Comparison of ENCODE assay signal across 36 cellular contexts in genomic region chr11:5443835-5444393, GRCh38. TPM values are rescaled to one million over a fixed set of nuclear protein-coding genes. Genes with fewer than 3 reads are reported as not detected.
"Had no signal": no experiment of that assay in that cellular context is flagged by ENCODE, and none has a peak within 500 bp of the region (broad histone marks: within the 10 kb centered on the region; RNA-seq: fewer than 3 reads in every experiment).

No MANE protein-coding gene starts in this region.

- H3K4me1 ChIP-seq: neural progenitor cell, parathyroid adenoma, psoas muscle, spleen, suprapubic skin, testis, tibial artery, transverse colon, upper lobe of right lung, uterus had no signal

- H3K4me3 Mint-ChIP-seq: natural killer cell; nephron; neural progenitor cell; stimulated activated memory B cell treated with anti-CD40 and anti-IgM and Interleukin-4, amounts not matched to agents 10 μg/mL and 1 μg/mL and 100 μg/mL, for 72 hours; stimulated activated naive CD8-positive, alpha-beta T cell treated with anti-CD3 and anti-CD28 coated beads, Interleukin-15, amount 100 ng/mL, for 72 hours; type B pancreatic cell had no signal

- H3K4me3 ChIP-seq: neural progenitor cell, ovary, psoas muscle, skin epidermis, smooth muscle cell, spleen, suprapubic skin, testis, tibial artery, transverse colon, upper lobe of right lung, uterus had no signal

- H3K9me3 ChIP-seq: ovary, psoas muscle, spleen, suprapubic skin, testis, tibial artery, transverse colon, upper lobe of right lung, uterus had no signal

- H3K27ac Mint-ChIP-seq: natural killer cell; nephron; neural progenitor cell; progenitor cell of endocrine pancreas; stimulated activated memory B cell treated with anti-CD40 and anti-IgM and Interleukin-4, amounts not matched to agents 10 μg/mL and 1 μg/mL and 100 μg/mL, for 72 hours; stimulated activated naive CD8-positive, alpha-beta T cell treated with anti-CD3 and anti-CD28 coated beads, Interleukin-15, amount 100 ng/mL, for 72 hours; type B pancreatic cell had no signal

- H3K27me3 ChIP-seq: neural progenitor cell, ovary, spleen, suprapubic skin, testis, tibial artery, transverse colon, upper lobe of right lung, uterus had no signal

- H3K27me3 Mint-ChIP-seq: progenitor cell of endocrine pancreas had no signal

- ATAC-seq: natural killer cell; psoas muscle; right cardiac atrium; sciatic nerve; stimulated activated memory B cell treated with anti-CD40 and anti-IgM and Interleukin-4, amounts not matched to agents 10 μg/mL and 1 μg/mL and 100 μg/mL, for 72 hours; stimulated activated naive CD8-positive, alpha-beta T cell treated with anti-CD3 and anti-CD28 coated beads, Interleukin-15, amount 100 ng/mL, for 72 hours; stimulated activated naive CD8-positive, alpha-beta T cell treated with anti-CD3 and anti-CD28 coated beads, Interleukin-15, Interleukin-2, amounts not matched to agents 100 U/mL and 50 U/mL, for 24 hours; upper lobe of right lung had no signal

- H3K79me2 ChIP-seq: parathyroid adenoma had no signal

- H3K4me1 Mint-ChIP-seq: natural killer cell; nephron; neural progenitor cell; stimulated activated memory B cell treated with anti-CD40 and anti-IgM and Interleukin-4, amounts not matched to agents 10 μg/mL and 1 μg/mL and 100 μg/mL, for 72 hours; stimulated activated naive CD8-positive, alpha-beta T cell treated with anti-CD3 and anti-CD28 coated beads, Interleukin-15, amount 100 ng/mL, for 72 hours had no signal

- H3K27ac ChIP-seq: neural progenitor cell, ovary, parathyroid adenoma, psoas muscle, skin epidermis, spleen, suprapubic skin, testis, tibial artery, transverse colon, upper lobe of right lung, uterus had no signal

- H3K9me3 Mint-ChIP-seq: nephron; neural progenitor cell; stimulated activated naive CD8-positive, alpha-beta T cell treated with anti-CD3 and anti-CD28 coated beads, Interleukin-15, amount 100 ng/mL, for 72 hours; type B pancreatic cell had no signal

- H3K4me2 ChIP-seq: neural progenitor cell, smooth muscle cell had no signal

- H3K36me3 ChIP-seq: neural progenitor cell, ovary, spleen, suprapubic skin, tibial artery, transverse colon, upper lobe of right lung, uterus had no signal

- H2AFZ ChIP-seq: neural progenitor cell, parathyroid adenoma had no signal

- H3K9ac ChIP-seq: neural progenitor cell, parathyroid adenoma had no signal

- DNase-seq: natural killer cell; occipital lobe; ovary; posterior cingulate gyrus; psoas muscle; right cardiac atrium; spleen; stimulated activated CD4-positive, alpha-beta T cell treated with anti-CD3 and anti-CD28 coated beads, Interleukin-12 subunit alpha, Interleukin-12 subunit beta, amount 100 ng/mL, for 4 hours; stimulated activated CD4-positive, alpha-beta T cell treated with anti-CD3 and anti-CD28 coated beads, Interleukin-1b, Interleukin-23, amount 100 ng/mL, for 48 hours; stimulated activated CD4-positive, alpha-beta T cell treated with anti-CD3 and anti-CD28 coated beads, Interleukin-4, amount 100 ng/mL, for 1 hour; stimulated activated CD4-positive, alpha-beta T cell treated with anti-CD3 and anti-CD28 coated beads, Interleukin-4, amount 100 ng/mL, for 4 hours; stimulated activated CD8-positive, alpha-beta memory T cell treated with anti-CD3 and anti-CD28 coated beads, Interleukin-4, amount 100 ng/mL, for 48 hours; stimulated activated naive CD4-positive, alpha-beta T cell; stimulated activated naive CD8-positive, alpha-beta T cell treated with anti-CD3 and anti-CD28 coated beads, Interleukin-15, amount 100 ng/mL, for 72 hours; stimulated activated naive CD8-positive, alpha-beta T cell treated with anti-CD3 and anti-CD28 coated beads, Interleukin-15, Interleukin-2, amounts not matched to agents 100 U/mL and 50 U/mL, for 24 hours; substantia nigra; testis; tibial artery; transverse colon; upper lobe of right lung; uterus had no signal

- H3K36me3 Mint-ChIP-seq: natural killer cell; neural progenitor cell; stimulated activated memory B cell treated with anti-CD40 and anti-IgM and Interleukin-4, amounts not matched to agents 10 μg/mL and 1 μg/mL and 100 μg/mL, for 72 hours; type B pancreatic cell had no signal

RNA-seq across cellular contexts. Expression of gene OR51I1, which starts 2.6 kb away (rescaled TPM):
- total RNA-seq: natural killer cell, occipital lobe, progenitor cell of endocrine pancreas, psoas muscle, right cardiac atrium, sciatic nerve, smooth muscle cell, suprapubic skin, transverse colon, upper lobe of right lung had no signal
- polyA plus RNA-seq: neural cell, ovary, psoas muscle, right cardiac atrium, smooth muscle cell, spleen, thymus, urinary bladder had no signal

RNA-seq across cellular contexts. Expression of gene OR51I2, which starts 5.2 kb away (rescaled TPM):
- total RNA-seq: natural killer cell, occipital lobe, osteoblast, ovary, progenitor cell of endocrine pancreas, psoas muscle, renal cortical epithelial cell, right cardiac atrium, sciatic nerve, smooth muscle cell, spleen, suprapubic skin, testis, transverse colon, upper lobe of right lung, urinary bladder, uterus had no signal
- polyA plus RNA-seq: neural cell, ovary, psoas muscle, right cardiac atrium, smooth muscle cell, spleen, thymus, urinary bladder had no signal

RNA-seq across cellular contexts. Expression of gene OR51Q1, which starts 22.0 kb away (rescaled TPM):
- total RNA-seq: natural killer cell, occipital lobe, osteoblast, ovary, progenitor cell of endocrine pancreas, psoas muscle, renal cortical epithelial cell, right cardiac atrium, sciatic nerve, smooth muscle cell, spleen, suprapubic skin, testis, transverse colon, upper lobe of right lung, urinary bladder, uterus had no signal
- polyA plus RNA-seq: neural cell, ovary, psoas muscle, right cardiac atrium, smooth muscle cell, spleen, thymus, urinary bladder had no signal

RNA-seq across cellular contexts. Expression of gene OR52D1, which starts 44.6 kb away (rescaled TPM):
- total RNA-seq: natural killer cell, occipital lobe, osteoblast, ovary, progenitor cell of endocrine pancreas, psoas muscle, right cardiac atrium, sciatic nerve, smooth muscle cell, spleen, suprapubic skin, testis, transverse colon, upper lobe of right lung, urinary bladder, uterus had no signal
- polyA plus RNA-seq: neural cell, ovary, psoas muscle, right cardiac atrium, smooth muscle cell, spleen, thymus, urinary bladder had no signal
